Comparison of ENCODE assay signal across 1 cellular context in the genomic region with DNA sequence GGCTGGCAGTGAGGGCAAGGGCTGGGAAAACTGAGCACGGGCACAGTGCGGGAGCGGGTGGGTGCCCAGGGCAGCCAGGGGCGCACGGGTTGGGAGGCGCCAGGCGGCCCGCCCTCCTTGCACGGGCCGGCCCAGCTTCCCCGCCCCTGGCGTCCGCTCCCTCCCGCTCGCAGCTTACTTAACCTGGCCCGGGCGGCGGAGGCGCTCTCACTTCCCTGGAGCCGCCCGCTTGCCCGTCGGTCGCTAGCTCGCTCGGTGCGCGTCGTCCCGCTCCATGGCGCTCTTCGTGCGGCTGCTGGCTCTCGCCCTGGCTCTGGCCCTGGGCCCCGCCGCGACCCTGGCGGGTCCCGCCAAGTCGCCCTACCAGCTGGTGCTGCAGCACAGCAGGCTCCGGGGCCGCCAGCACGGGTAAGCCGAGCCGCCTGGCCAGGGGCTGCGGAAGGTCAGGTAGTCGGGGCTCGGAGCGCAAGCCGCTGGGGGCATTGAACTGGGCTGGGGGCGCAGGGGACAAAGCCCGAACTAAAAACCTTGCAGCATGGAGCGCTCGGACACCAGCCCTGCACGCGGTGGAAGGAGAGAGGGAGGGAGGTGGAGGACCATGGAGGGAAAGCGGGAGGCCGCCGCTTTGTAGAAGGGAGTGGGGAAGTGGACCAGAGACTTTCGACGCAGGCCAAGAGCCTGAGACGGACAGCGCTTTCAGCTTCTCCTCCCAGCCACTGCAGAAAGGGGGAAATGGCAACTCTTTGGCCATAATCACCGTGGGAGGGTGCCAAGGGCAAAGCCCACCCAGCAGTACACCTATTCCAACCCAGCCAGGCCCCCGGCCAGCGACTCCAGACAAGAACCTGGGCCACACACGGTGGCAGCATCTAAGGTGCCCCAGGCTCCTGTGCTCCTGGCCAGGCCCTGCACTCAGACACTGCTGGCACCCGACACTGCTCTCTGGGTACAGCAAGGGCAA.
TF ChIP-seq lines count a peak whose summit lies in the region.

TGFBI (plus strand) TSS at position 207 of the 961 bp plus-strand sequence; CDS start at position 275, 68 bp downstream.

TF ChIP-seq in HepG2, 621 proteins besides CTCF, POLR2A, EP300 and RAD21 (continued from another document and continues in another):
- TF ChIP-seq MLX (CRISPR knock-in tag; IDR thresholded peaks at IDR 0.05) (no peak), ZMAT3 (CRISPR knock-in tag; conservative IDR thresholded peaks at IDR 0.05) (peak; percentile 43; the same call in 1 of the 2 replicates), ZNF597 (CRISPR knock-in tag; IDR thresholded peaks at IDR 0.05) (no peak), ZNF891 (CRISPR knock-in tag; IDR thresholded peaks at IDR 0.05) (peak; percentile 57; the same call in 1 of the 2 replicates), SMYD3 (CRISPR knock-in tag; IDR thresholded peaks at IDR 0.05) (peak; percentile 85; the same call in 1 of the 2 replicates), ZNF556 (CRISPR knock-in tag; IDR thresholded peaks at IDR 0.05; ENCODE audit: borderline replicate concordance) (peak; percentile 86; the same call in 1 of the 2 replicates), SKI (IDR thresholded peaks at IDR 0.05; ENCODE audit: partially characterized antibody) (peak; percentile 49), DMAP1 (CRISPR knock-in tag; IDR thresholded peaks at IDR 0.05) (peak; percentile 58; the same call in 1 of the 2 replicates), ZFP1 (CRISPR knock-in tag; IDR thresholded peaks at IDR 0.05) (no peak; the same call in 1 of the 2 replicates), THAP8 (CRISPR knock-in tag; IDR thresholded peaks at IDR 0.05; ENCODE audit: borderline replicate concordance) (peak; percentile 74; the same call in 1 of the 2 replicates), PLRG1 (conservative IDR thresholded peaks at IDR 0.05) (no peak), RBM22 (optimal IDR thresholded peaks at IDR 0.05; ENCODE audit: low read length) (no peak), U2AF1 (optimal IDR thresholded peaks at IDR 0.05; ENCODE audit: low read depth, low read length) (no peak), PBX2 (CRISPR knock-in tag; IDR thresholded peaks at IDR 0.05) (no peak), CAMTA2 (CRISPR knock-in tag; IDR thresholded peaks at IDR 0.05; ENCODE audit: borderline replicate concordance) (no peak), ATRX (CRISPR knock-in tag; IDR thresholded peaks at IDR 0.05; ENCODE audit: borderline replicate concordance) (no peak), ZNF256 (CRISPR knock-in tag; conservative IDR thresholded peaks at IDR 0.05) (peak; percentile 79), NCOA1 (CRISPR knock-in tag; IDR thresholded peaks at IDR 0.05) (no peak; the same call in 1 of the 2 replicates), SNAI1 (CRISPR knock-in tag; IDR thresholded peaks at IDR 0.05; ENCODE audit: borderline replicate concordance) (no peak), ATF7 (IDR thresholded peaks at IDR 0.05) (no peak), ATF7 (CRISPR knock-in tag; IDR thresholded peaks at IDR 0.05) (no peak), ZBTB7A (CRISPR knock-in tag; IDR thresholded peaks at IDR 0.05) (no peak), ZBTB3 (CRISPR knock-in tag; IDR thresholded peaks at IDR 0.05; ENCODE audit: borderline replicate concordance, low read depth) (0 out of 2 replicates have a peak, but pooled peaks have one; percentile 64), ZBTB14 (CRISPR knock-in tag; IDR thresholded peaks at IDR 0.05) (no peak), ZNF101 (CRISPR knock-in tag; IDR thresholded peaks at IDR 0.05; ENCODE audit: borderline replicate concordance, low read depth) (no peak), ZBTB1 (CRISPR knock-in tag; IDR thresholded peaks at IDR 0.05; ENCODE audit: borderline replicate concordance) (no peak), MAFF (IDR thresholded peaks at IDR 0.05; ENCODE audit: low read depth, low read length) (no peak), ZBTB44 (CRISPR knock-in tag; IDR thresholded peaks at IDR 0.05) (0 out of 2 replicates have a peak, but pooled peaks have one; percentile 44), RXRB (CRISPR knock-in tag; IDR thresholded peaks at IDR 0.05; ENCODE audit: borderline replicate concordance) (peak; percentile 54; the same call in 1 of the 2 replicates), ZNF24 (IDR thresholded peaks at IDR 0.05) (no peak), HNF1B (CRISPR knock-in tag; IDR thresholded peaks at IDR 0.05) (peak; percentile 44), TRAFD1 (CRISPR knock-in tag; IDR thresholded peaks at IDR 0.05; ENCODE audit: borderline replicate concordance) (no peak), ZNF33B (CRISPR knock-in tag; IDR thresholded peaks at IDR 0.05) (0 out of 2 replicates have a peak, but pooled peaks have one; percentile 36), ZBTB26 (CRISPR knock-in tag; IDR thresholded peaks at IDR 0.05; ENCODE audit: borderline replicate concordance) (peak; percentile 50; the same call in 1 of the 2 replicates), ZNF589 (CRISPR knock-in tag; conservative IDR thresholded peaks at IDR 0.05) (peak; percentile 78; the same call in 1 of the 2 replicates), PITX1 (CRISPR knock-in tag; IDR thresholded peaks at IDR 0.05) (no peak; the same call in 1 of the 2 replicates), NFKB2 (CRISPR knock-in tag; IDR thresholded peaks at IDR 0.05; ENCODE audit: borderline replicate concordance) (peak; percentile 78; the same call in 1 of the 2 replicates), TMF1 (CRISPR knock-in tag; IDR thresholded peaks at IDR 0.05; ENCODE audit: low read depth) (peak; percentile 79)
- TF ChIP-seq, protein P1, sequence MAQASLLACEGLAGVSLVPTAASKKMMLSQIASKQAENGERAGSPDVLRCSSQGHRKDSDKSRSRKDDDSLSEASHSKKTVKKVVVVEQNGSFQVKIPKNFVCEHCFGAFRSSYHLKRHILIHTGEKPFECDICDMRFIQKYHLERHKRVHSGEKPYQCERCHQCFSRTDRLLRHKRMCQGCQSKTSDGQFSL (CRISPR knock-in tag; IDR thresholded peaks at IDR 0.05) = no peak
- TF ChIP-seq, protein P2, sequence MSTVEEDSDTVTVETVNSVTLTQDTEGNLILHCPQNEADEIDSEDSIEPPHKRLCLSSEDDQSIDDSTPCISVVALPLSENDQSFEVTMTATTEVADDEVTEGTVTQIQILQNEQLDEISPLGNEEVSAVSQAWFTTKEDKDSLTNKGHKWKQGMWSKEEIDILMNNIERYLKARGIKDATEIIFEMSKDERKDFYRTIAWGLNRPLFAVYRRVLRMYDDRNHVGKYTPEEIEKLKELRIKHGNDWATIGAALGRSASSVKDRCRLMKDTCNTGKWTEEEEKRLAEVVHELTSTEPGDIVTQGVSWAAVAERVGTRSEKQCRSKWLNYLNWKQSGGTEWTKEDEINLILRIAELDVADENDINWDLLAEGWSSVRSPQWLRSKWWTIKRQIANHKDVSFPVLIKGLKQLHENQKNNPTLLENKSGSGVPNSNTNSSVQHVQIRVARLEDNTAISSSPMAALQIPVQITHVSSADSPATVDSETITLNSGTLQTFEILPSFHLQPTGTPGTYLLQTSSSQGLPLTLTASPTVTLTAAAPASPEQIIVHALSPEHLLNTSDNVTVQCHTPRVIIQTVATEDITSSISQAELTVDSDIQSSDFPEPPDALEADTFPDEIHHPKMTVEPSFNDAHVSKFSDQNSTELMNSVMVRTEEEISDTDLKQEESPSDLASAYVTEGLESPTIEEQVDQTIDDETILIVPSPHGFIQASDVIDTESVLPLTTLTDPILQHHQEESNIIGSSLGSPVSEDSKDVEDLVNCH (CRISPR knock-in tag; IDR thresholded peaks at IDR 0.05) = no peak
